Comparison of ENCODE assay signal across 1 cellular context in genomic region chr5:179819296-179820126, GRCh38.
TF ChIP-seq lines count a peak whose summit lies in the region.

No MANE protein-coding gene starts in this region.

TF ChIP-seq in HepG2, 621 proteins besides CTCF, POLR2A, EP300 and RAD21 (continued from another document and continues in another):
- TF ChIP-seq, protein P1, sequence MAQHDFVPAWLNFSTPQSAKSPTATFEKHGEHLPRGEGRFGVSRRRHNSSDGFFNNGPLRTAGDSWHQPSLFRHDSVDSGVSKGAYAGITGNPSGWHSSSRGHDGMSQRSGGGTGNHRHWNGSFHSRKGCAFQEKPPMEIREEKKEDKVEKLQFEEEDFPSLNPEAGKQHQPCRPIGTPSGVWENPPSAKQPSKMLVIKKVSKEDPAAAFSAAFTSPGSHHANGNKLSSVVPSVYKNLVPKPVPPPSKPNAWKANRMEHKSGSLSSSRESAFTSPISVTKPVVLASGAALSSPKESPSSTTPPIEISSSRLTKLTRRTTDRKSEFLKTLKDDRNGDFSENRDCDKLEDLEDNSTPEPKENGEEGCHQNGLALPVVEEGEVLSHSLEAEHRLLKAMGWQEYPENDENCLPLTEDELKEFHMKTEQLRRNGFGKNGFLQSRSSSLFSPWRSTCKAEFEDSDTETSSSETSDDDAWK (CRISPR knock-in tag; IDR thresholded peaks at IDR 0.05) = no peak
- TF ChIP-seq WIZ (CRISPR knock-in tag; IDR thresholded peaks at IDR 0.05) (no peak), ZNF589 (CRISPR knock-in tag; conservative IDR thresholded peaks at IDR 0.05) (peak; percentile 57; the same call in 1 of the 2 replicates), E2F1 (CRISPR knock-in tag; IDR thresholded peaks at IDR 0.05) (no peak), XRCC5 (optimal IDR thresholded peaks at IDR 0.05; ENCODE audit: low read length) (no peak), ZNF430 (CRISPR knock-in tag; IDR thresholded peaks at IDR 0.05) (peak; percentile 71; the same call in 1 of the 2 replicates), AHR (CRISPR knock-in tag; IDR thresholded peaks at IDR 0.05) (no peak), ZNF775 (CRISPR knock-in tag; IDR thresholded peaks at IDR 0.05; ENCODE audit: borderline replicate concordance) (no peak), ZNF570 (CRISPR knock-in tag; IDR thresholded peaks at IDR 0.05; ENCODE audit: borderline replicate concordance) (peak; percentile 18; the same call in 1 of the 2 replicates), TEAD2 (CRISPR knock-in tag; IDR thresholded peaks at IDR 0.05) (peak; percentile 71; the same call in 1 of the 2 replicates), SP4 (CRISPR knock-in tag; IDR thresholded peaks at IDR 0.05) (no peak; the same call in 1 of the 2 replicates), ZNF652 (CRISPR knock-in tag; IDR thresholded peaks at IDR 0.05; ENCODE audit: borderline replicate concordance, low read depth) (no peak), BCL6 (CRISPR knock-in tag; IDR thresholded peaks at IDR 0.05) (no peak), HNF1A (IDR thresholded peaks at IDR 0.05; ENCODE audit: low read depth) (no peak), HNF1A (CRISPR knock-in tag; IDR thresholded peaks at IDR 0.05; ENCODE audit: borderline replicate concordance) (no peak), ZKSCAN8 (CRISPR knock-in tag; IDR thresholded peaks at IDR 0.05; ENCODE audit: borderline replicate concordance) (peak; percentile 7; the same call in 1 of the 2 replicates), RORA (CRISPR knock-in tag; IDR thresholded peaks at IDR 0.05) (no peak), ZNF101 (CRISPR knock-in tag; IDR thresholded peaks at IDR 0.05; ENCODE audit: borderline replicate concordance, low read depth) (no peak), SNAPC2 (CRISPR knock-in tag; IDR thresholded peaks at IDR 0.05) (no peak), SOX6 (IDR thresholded peaks at IDR 0.05) (no peak), SOX6 (CRISPR knock-in tag; IDR thresholded peaks at IDR 0.05) (no peak), FOXJ3 (CRISPR knock-in tag; IDR thresholded peaks at IDR 0.05; ENCODE audit: borderline replicate concordance) (0 out of 2 replicates have a peak, but pooled peaks have one; percentile 17), HNRNPL (IDR thresholded peaks at IDR 0.05; ENCODE audit: low read depth, low read length) (peak; percentile 88), KIAA2018 (CRISPR knock-in tag; IDR thresholded peaks at IDR 0.05; ENCODE audit: borderline replicate concordance) (no peak), MXI1 (IDR thresholded peaks at IDR 0.05; ENCODE audit: borderline replicate concordance, low read depth, low read length) (peak; percentile 92; the same call in 2 of the 3 replicates), ZFP91 (CRISPR knock-in tag; IDR thresholded peaks at IDR 0.05; ENCODE audit: borderline replicate concordance) (peak; percentile 39), SIN3A (IDR thresholded peaks at IDR 0.05; ENCODE audit: borderline replicate concordance, low read depth, low read length) (no peak; the same call in 1 of the 2 replicates), SCMH1 (CRISPR knock-in tag; IDR thresholded peaks at IDR 0.05; ENCODE audit: borderline replicate concordance) (no peak), MLLT10 (CRISPR knock-in tag; IDR thresholded peaks at IDR 0.05) (no peak; the same call in 1 of the 2 replicates), ZNF7 (CRISPR knock-in tag; IDR thresholded peaks at IDR 0.05) (no peak), TRAFD1 (CRISPR knock-in tag; IDR thresholded peaks at IDR 0.05; ENCODE audit: borderline replicate concordance) (no peak), CEBPB (IDR thresholded peaks at IDR 0.05; ENCODE audit: borderline replicate concordance, low read depth, low read length) (no peak)
- TF ChIP-seq, protein P2, sequence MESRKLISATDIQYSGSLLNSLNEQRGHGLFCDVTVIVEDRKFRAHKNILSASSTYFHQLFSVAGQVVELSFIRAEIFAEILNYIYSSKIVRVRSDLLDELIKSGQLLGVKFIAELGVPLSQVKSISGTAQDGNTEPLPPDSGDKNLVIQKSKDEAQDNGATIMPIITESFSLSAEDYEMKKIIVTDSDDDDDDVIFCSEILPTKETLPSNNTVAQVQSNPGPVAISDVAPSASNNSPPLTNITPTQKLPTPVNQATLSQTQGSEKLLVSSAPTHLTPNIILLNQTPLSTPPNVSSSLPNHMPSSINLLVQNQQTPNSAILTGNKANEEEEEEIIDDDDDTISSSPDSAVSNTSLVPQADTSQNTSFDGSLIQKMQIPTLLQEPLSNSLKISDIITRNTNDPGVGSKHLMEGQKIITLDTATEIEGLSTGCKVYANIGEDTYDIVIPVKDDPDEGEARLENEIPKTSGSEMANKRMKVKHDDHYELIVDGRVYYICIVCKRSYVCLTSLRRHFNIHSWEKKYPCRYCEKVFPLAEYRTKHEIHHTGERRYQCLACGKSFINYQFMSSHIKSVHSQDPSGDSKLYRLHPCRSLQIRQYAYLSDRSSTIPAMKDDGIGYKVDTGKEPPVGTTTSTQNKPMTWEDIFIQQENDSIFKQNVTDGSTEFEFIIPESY (CRISPR knock-in tag; IDR thresholded peaks at IDR 0.05) = peak; percentile 48; the same call in 1 of the 2 replicates
